Comparison of ENCODE assay signal across 1 cellular context in genomic region chr1:167455786-167456446, GRCh38.
A peak's percentile ranks its signal among the peaks of the same experiment; 100 is the strongest.
TF ChIP-seq lines count a peak whose summit lies in the region.

No MANE protein-coding gene starts in this region.

TF ChIP-seq in GM12878, 131 proteins besides CTCF, POLR2A, EP300 and RAD21 (continued from another document):
- no peak for TF ChIP-seq E4F1 (IDR thresholded peaks at IDR 0.05; ENCODE audit: borderline replicate concordance, partially characterized antibody)
- no peak for TF ChIP-seq WRNIP1 (IDR thresholded peaks at IDR 0.05; ENCODE audit: borderline replicate concordance, low read depth, low read length)
- TF ChIP-seq NBN (IDR thresholded peaks at IDR 0.05) = no peak
- TF ChIP-seq CREM (IDR thresholded peaks at IDR 0.05; ENCODE audit: low read depth) = 0 out of 2 replicates have a peak, but pooled peaks have one; percentile 40
- no peak for TF ChIP-seq ZNF207 (IDR thresholded peaks at IDR 0.05; ENCODE audit: borderline replicate concordance)
- TF ChIP-seq JUNB (IDR thresholded peaks at IDR 0.05) = peak; percentile 41; the same call in 1 of the 2 replicates
- TF ChIP-seq SUPT20H (IDR thresholded peaks at IDR 0.05; ENCODE audit: borderline replicate concordance, control insufficient read depth, low read depth, low read length) = no peak
- no peak for TF ChIP-seq SMAD5 (IDR thresholded peaks at IDR 0.05; ENCODE audit: low read depth)
